ENCODE assay signal across 12 cellular contexts in the genomic region with DNA sequence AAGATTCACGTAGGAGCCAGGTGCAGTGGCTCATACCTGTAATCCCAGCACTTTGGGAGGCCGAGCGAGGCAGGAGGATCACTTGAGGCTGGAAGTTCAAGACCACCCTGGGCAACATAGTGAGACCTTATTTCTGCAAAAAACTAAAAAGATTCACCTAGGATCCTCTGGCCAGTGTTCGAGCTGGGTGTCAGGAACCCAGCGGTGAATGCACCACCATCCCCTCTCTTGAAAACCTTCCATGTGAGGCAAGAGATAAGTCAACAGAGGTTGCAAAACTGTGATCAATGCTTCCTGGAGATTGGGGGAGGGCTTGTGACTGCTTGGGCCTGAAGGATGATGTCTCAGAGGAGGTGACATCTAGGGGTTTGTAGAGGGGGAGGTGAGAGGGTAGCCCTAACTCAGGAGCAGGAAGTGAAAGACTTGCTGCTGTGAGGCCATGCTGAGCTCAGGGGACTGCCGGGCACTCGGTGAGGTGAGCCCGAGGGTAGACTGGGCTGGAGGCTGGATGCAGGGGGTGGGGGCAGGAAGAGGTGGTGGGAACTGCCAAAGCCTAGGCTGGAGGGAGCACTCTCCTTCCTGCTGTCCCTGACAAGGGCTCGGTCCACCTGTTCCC. TPM values are rescaled to one million over a fixed set of nuclear protein-coding genes. Genes with fewer than 3 reads are reported as not detected.
DNase-seq lines count a peak whose midpoint lies in the region; ATAC-seq, FAIRE-seq and TF ChIP-seq lines count a peak whose summit lies in the region.
"Had no signal": no experiment of that assay in that cellular context is flagged by ENCODE, and none has a peak within 500 bp of the region (broad histone marks: within the 10 kb centered on the region; RNA-seq: fewer than 3 reads in every experiment).

No MANE protein-coding gene starts in this region.

- peaks cover 8% of the 10 kb centered on the region for H3K4me1 ChIP-seq in OCI-LY7 (ENCODE audit: insufficient read depth, low read length, poor library complexity, severe bottlenecking)
- H3K4me1 ChIP-seq in suprapubic skin, result peaks cover 47% of the 10 kb centered on the region
- H3K4me1 ChIP-seq in breast epithelium, result peaks cover 15 to 25% of the 10 kb centered on the region in 2 donors

- no peak for DNase-seq in GM12891 (ENCODE audit: insufficient read length, low spot score)
- peak; percentile 96 for DNase-seq in NOMO-1 treated with DMSO at 0.1 percent for 48 hours (lab: John Stamatoyannopoulos, UW; ENCODE audit: unreplicated experiment)
- DNase-seq in activated naive CD8-positive, alpha-beta T cell treated with anti-CD3 and anti-CD28 coated beads, Interleukin-2, amount 50 U/mL, for 24 hours, result no peak
- DNase-seq in natural killer cell, result no peak
- DNase-seq in OCI-LY7 (ENCODE audit: low spot score), result no peak
- DNase-seq in suprapubic skin (ENCODE audit: low spot score in 2 of 2), result no peak
- DNase-seq in breast epithelium (ENCODE audit: low spot score in 2 of 2), result no peak
- DNase-seq: DMS153; stimulated activated CD4-positive, alpha-beta T cell treated with anti-CD3 and anti-CD28 coated beads, Interleukin-2, amount 100 ng/mL, for 24 hours had no signal

- TF ChIP-seq CTCF in natural killer cell (IDR thresholded peaks at IDR 0.05) (no peak), OCI-LY7 (conservative IDR thresholded peaks at IDR 0.05; ENCODE audit: low read length) (no peak), suprapubic skin (IDR thresholded peaks at IDR 0.05) (no peak), breast epithelium (IDR thresholded peaks at IDR 0.05) (no peak)

- WGBS in suprapubic skin, result 82% methylated on average over 9 of the region's 9 CpGs

- H3K36me3 Mint-ChIP-seq in activated naive CD8-positive, alpha-beta T cell treated with anti-CD3 and anti-CD28 coated beads, Interleukin-2, amount 50 U/mL, for 24 hours (ENCODE audit: low read depth), result peaks cover 14% of the 10 kb centered on the region
- H3K36me3 Mint-ChIP-seq in natural killer cell, result no peaks in the 10 kb centered on the region

- H3K36me3 ChIP-seq in OCI-LY7 (ENCODE audit: insufficient read depth, low read length) (no peaks in the 10 kb centered on the region), suprapubic skin (peaks cover 67% of the 10 kb centered on the region), breast epithelium (no peaks in the 10 kb centered on the region)

- FAIRE-seq in GM12891 (lab: Jason Lieb, UNC), result peak; percentile 78

- H3K4me1 Mint-ChIP-seq in activated naive CD8-positive, alpha-beta T cell treated with anti-CD3 and anti-CD28 coated beads, Interleukin-2, amount 50 U/mL, for 24 hours, result peaks cover 22% of the 10 kb centered on the region
- peaks cover 24 to 50% of the 10 kb centered on the region in 2 donors for H3K4me1 Mint-ChIP-seq in natural killer cell

- H3K27me3 ChIP-seq in suprapubic skin, result no peaks in the 10 kb centered on the region
- H3K27me3 ChIP-seq in breast epithelium, result no peaks in the 10 kb centered on the region

- no TSS peak for BruUV-seq in OCI-LY7 (replicated peaks; lab: Mats Ljungman, UMichigan)

- H3K27me3 Mint-ChIP-seq in activated naive CD8-positive, alpha-beta T cell treated with anti-CD3 and anti-CD28 coated beads, Interleukin-2, amount 50 U/mL, for 24 hours, result no peaks in the 10 kb centered on the region
- H3K27me3 Mint-ChIP-seq in natural killer cell (ENCODE audit: low read depth in 2 of 2), result no peaks in the 10 kb centered on the region

- no peaks in the 10 kb centered on the region for H3K9me3 Mint-ChIP-seq in activated naive CD8-positive, alpha-beta T cell treated with anti-CD3 and anti-CD28 coated beads, Interleukin-2, amount 50 U/mL, for 24 hours
- H3K9me3 Mint-ChIP-seq in natural killer cell, result no peaks in the 10 kb centered on the region

- H3K4me3 ChIP-seq in OCI-LY7 (ENCODE audit: low read depth, low read length, poor library complexity, severe bottlenecking) (no peak overlapping the region), suprapubic skin (no peak overlapping the region), breast epithelium (no peak overlapping the region)

- POLR2A ChIA-PET in OCI-LY7 (lab: Charles Lee), result no interaction called here

- CTCF ChIA-PET in OCI-LY7 (lab: Charles Lee; ENCODE audit: unreplicated experiment), result interaction anchor here (0.6 kb wide), 1 partner anchor 39 kb away, joined by 3 read pairs; no protein-coding TSS in a partner anchor

- H3K27ac Mint-ChIP-seq in activated naive CD8-positive, alpha-beta T cell treated with anti-CD3 and anti-CD28 coated beads, Interleukin-2, amount 50 U/mL, for 24 hours, result peak overlapping the region; percentile 44
- H3K27ac Mint-ChIP-seq in natural killer cell, result peak overlapping the region; percentile 18 to 85

- no peak overlapping the region for H3K4me3 Mint-ChIP-seq in activated naive CD8-positive, alpha-beta T cell treated with anti-CD3 and anti-CD28 coated beads, Interleukin-2, amount 50 U/mL, for 24 hours
- H3K4me3 Mint-ChIP-seq in natural killer cell, result peak overlapping the region; percentile 1

- no peaks in the 10 kb centered on the region for H4K20me1 ChIP-seq in OCI-LY7 (ENCODE audit: insufficient read depth, low read length)

- TF ChIP-seq POLR2A in GM12891 (IDR thresholded peaks at IDR 0.05; ENCODE audit: low read depth, low read length) (0 out of 2 replicates have a peak, but pooled peaks have one; percentile 33), suprapubic skin (IDR thresholded peaks at IDR 0.05) (no peak), breast epithelium (IDR thresholded peaks at IDR 0.05) (no peak)

- no peak overlapping the region for H2AFZ ChIP-seq in OCI-LY7 (ENCODE audit: low read length)

- intact Hi-C loops in natural killer cell (cut with micrococcal nuclease) (no loop called here), OCI-LY7 (cut with micrococcal nuclease; ENCODE audit: unreplicated experiment) (no loop called here), breast epithelium (cut with DNase I; ENCODE audit: low total_unique reads) (no loop called here)

- no peak for TF ChIP-seq EP300 in suprapubic skin (IDR thresholded peaks at IDR 0.05)

- H3K9me3 ChIP-seq in OCI-LY7 (ENCODE audit: low read length), result no peaks in the 10 kb centered on the region
- H3K9me3 ChIP-seq in suprapubic skin, result no peaks in the 10 kb centered on the region
- no peaks in the 10 kb centered on the region for H3K9me3 ChIP-seq in breast epithelium

- H3K79me2 ChIP-seq in OCI-LY7 (ENCODE audit: insufficient read depth, low read depth, low read length), result no peaks in the 10 kb centered on the region

- H3K9me2 ChIP-seq in OCI-LY7 (ENCODE audit: insufficient read depth, low read length), result no peaks in the 10 kb centered on the region

- no peak overlapping the region for H3K4me2 ChIP-seq in OCI-LY7 (ENCODE audit: low read length)

- ATAC-seq in activated naive CD8-positive, alpha-beta T cell treated with anti-CD3 and anti-CD28 coated beads, Interleukin-2, amount 50 U/mL, for 24 hours, result no peak
- ATAC-seq in natural killer cell (peak in 2 of 3 donors; percentile 24 to 59), HG03460 (IDR thresholded peaks at IDR 0.05; ENCODE audit: unreplicated experiment) (no peak)

- H3K27ac ChIP-seq in OCI-LY7 (ENCODE audit: low read depth, low read length, poor library complexity, severe bottlenecking), result no peak overlapping the region
- no peak overlapping the region for H3K27ac ChIP-seq in suprapubic skin
- H3K27ac ChIP-seq in breast epithelium, result peak overlapping the region in 1 of 2 donors; percentile 25

TF ChIP-seq in GM12891, 5 proteins besides CTCF, POLR2A, EP300 and RAD21:
- TF ChIP-seq PAX5 (IDR thresholded peaks at IDR 0.05; ENCODE audit: insufficient read depth, low read length, severe bottlenecking), result no peak
- TF ChIP-seq SPI1 (IDR thresholded peaks at IDR 0.05; ENCODE audit: low read depth, low read length), result peak; percentile 59

RNA-seq across cellular contexts. Expression of gene GJD3, which starts 11.7 kb away (rescaled TPM):
- polyA plus RNA-seq in GM12891 (2012; ENCODE audit: low read depth, missing spikeins), result 0.21 TPM
- total RNA-seq in natural killer cell (not detected), OCI-LY7 (2022) (not detected in 2 replicates), suprapubic skin (1 to 10 TPM in 1 of 4 donors, not detected in 3; 2.1 TPM), breast epithelium (not detected)
- not detected in 2 replicates for total RNA-seq in OCI-LY7 (2014; rRNA removed; shearing (Covaris generic))
- total RNA-seq: epithelial cell of proximal tubule, NCI-H460 had no signal

RNA-seq across cellular contexts. Expression of gene RARA, which starts 43.9 kb away (rescaled TPM):
- polyA plus RNA-seq in GM12891 (2012; ENCODE audit: low read depth, missing spikeins), result 24.8 TPM
- total RNA-seq in natural killer cell, result 10 to 100 TPM; 75.9 to 94.6 (median 79.1) TPM
- total RNA-seq in OCI-LY7 (2014; rRNA removed; shearing (Covaris generic)), result 3.1 and 5.7 TPM in 2 replicates
- total RNA-seq in OCI-LY7 (2022), result 8.0 and 8.6 TPM in 2 replicates
- 10 to 100 TPM; 19.4 to 32.1 (median 28.3) TPM for total RNA-seq in suprapubic skin
- 10 to 100 TPM; 14.2 to 31.2 (median 25.2) TPM for total RNA-seq in breast epithelium

Comparison
In these comparisons a context has a peak if more than half of its experiments do, and no peak if none do; other contexts are left out.
1. ATAC-seq: peak in natural killer cell (2 of 3); none in activated naive CD8-positive, alpha-beta T cell treated with anti-CD3 and anti-CD28 coated beads, Interleukin-2, amount 50 U/mL, for 24 hours (single experiment) and HG03460 (single experiment).